1 cellular context compared by ENCODE assay signal in the genomic region with DNA sequence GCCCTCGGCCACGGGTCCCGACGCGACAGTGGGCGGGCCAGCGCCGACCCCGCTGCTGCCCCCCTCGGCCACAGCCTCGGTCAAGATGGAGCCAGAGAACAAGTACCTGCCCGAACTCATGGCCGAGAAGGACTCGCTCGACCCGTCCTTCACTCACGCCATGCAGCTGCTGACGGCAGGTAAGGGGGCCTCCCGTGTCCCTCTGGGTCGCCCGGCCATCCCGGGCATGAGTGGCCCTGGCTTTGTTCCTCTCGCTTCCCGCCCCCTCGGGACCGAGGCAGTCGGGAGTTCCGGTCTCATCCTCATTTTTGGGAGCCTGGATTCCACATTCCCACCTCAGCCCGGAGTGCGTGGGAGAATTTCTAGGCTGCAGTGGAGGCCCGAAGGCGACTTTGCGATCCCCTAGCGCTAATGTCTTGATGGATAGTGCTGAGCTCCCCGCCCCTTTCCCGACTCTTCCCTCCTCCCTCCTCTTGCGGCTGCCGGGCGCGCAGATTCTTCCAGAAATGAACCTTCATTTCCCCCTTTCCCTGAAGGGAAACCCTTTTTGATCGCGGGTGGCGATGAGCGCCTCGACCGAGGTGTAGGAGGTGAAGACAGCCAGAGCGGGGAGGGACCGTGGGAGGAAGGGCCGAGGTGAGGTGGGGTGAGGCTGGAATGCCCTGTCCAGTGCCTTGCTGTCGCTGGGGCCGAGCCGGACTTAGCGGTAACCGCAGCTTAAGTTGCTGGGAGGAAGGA.
TF ChIP-seq lines count a peak whose summit lies in the region.

No MANE protein-coding gene starts in this region.

TF ChIP-seq in GM23338, 12 proteins besides CTCF, POLR2A, EP300 and RAD21 (continued from another document):
- TF ChIP-seq, protein P1, sequence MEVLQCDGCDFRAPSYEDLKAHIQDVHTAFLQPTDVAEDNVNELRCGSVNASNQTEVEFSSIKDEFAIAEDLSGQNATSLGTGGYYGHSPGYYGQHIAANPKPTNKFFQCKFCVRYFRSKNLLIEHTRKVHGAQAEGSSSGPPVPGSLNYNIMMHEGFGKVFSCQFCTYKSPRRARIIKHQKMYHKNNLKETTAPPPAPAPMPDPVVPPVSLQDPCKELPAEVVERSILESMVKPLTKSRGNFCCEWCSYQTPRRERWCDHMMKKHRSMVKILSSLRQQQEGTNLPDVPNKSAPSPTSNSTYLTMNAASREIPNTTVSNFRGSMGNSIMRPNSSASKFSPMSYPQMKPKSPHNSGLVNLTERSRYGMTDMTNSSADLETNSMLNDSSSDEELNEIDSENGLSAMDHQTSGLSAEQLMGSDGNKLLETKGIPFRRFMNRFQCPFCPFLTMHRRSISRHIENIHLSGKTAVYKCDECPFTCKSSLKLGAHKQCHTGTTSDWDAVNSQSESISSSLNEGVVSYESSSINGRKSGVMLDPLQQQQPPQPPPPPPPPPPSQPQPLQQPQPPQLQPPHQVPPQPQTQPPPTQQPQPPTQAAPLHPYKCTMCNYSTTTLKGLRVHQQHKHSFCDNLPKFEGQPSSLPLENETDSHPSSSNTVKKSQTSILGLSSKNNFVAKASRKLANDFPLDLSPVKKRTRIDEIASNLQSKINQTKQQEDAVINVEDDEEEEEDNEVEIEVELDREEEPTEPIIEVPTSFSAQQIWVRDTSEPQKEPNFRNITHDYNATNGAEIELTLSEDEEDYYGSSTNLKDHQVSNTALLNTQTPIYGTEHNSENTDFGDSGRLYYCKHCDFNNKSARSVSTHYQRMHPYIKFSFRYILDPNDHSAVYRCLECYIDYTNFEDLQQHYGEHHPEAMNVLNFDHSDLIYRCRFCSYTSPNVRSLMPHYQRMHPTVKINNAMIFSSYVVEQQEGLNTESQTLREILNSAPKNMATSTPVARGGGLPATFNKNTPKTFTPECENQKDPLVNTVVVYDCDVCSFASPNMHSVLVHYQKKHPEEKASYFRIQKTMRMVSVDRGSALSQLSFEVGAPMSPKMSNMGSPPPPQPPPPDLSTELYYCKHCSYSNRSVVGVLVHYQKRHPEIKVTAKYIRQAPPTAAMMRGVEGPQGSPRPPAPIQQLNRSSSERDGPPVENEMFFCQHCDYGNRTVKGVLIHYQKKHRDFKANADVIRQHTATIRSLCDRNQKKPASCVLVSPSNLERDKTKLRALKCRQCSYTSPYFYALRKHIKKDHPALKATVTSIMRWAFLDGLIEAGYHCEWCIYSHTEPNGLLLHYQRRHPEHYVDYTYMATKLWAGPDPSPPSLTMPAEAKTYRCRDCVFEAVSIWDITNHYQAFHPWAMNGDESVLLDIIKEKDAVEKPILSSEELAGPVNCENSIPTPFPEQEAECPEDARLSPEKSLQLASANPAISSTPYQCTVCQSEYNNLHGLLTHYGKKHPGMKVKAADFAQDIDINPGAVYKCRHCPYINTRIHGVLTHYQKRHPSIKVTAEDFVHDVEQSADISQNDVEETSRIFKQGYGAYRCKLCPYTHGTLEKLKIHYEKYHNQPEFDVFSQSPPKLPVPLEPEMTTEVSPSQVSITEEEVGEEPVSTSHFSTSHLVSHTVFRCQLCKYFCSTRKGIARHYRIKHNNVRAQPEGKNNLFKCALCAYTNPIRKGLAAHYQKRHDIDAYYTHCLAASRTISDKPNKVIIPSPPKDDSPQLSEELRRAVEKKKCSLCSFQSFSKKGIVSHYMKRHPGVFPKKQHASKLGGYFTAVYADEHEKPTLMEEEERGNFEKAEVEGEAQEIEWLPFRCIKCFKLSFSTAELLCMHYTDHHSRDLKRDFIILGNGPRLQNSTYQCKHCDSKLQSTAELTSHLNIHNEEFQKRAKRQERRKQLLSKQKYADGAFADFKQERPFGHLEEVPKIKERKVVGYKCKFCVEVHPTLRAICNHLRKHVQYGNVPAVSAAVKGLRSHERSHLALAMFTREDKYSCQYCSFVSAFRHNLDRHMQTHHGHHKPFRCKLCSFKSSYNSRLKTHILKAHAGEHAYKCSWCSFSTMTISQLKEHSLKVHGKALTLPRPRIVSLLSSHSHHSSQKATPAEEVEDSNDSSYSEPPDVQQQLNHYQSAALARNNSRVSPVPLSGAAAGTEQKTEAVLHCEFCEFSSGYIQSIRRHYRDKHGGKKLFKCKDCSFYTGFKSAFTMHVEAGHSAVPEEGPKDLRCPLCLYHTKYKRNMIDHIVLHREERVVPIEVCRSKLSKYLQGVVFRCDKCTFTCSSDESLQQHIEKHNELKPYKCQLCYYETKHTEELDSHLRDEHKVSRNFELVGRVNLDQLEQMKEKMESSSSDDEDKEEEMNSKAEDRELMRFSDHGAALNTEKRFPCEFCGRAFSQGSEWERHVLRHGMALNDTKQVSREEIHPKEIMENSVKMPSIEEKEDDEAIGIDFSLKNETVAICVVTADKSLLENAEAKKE (CRISPR knock-in tag; IDR thresholded peaks at IDR 0.05): no peak
- TF ChIP-seq ZNF114 (CRISPR knock-in tag; IDR thresholded peaks at IDR 0.05): no peak
- no peak for TF ChIP-seq ZNF331 (CRISPR knock-in tag; IDR thresholded peaks at IDR 0.05; ENCODE audit: low read depth)
- no peak for TF ChIP-seq CREB1 (CRISPR knock-in tag; IDR thresholded peaks at IDR 0.05; ENCODE audit: low read depth)
- no peak for TF ChIP-seq EZH2 (IDR thresholded peaks at IDR 0.05; ENCODE audit: low read depth, unreplicated experiment)
